Comparison of ENCODE assay signal across 1 cellular context in the genomic region with DNA sequence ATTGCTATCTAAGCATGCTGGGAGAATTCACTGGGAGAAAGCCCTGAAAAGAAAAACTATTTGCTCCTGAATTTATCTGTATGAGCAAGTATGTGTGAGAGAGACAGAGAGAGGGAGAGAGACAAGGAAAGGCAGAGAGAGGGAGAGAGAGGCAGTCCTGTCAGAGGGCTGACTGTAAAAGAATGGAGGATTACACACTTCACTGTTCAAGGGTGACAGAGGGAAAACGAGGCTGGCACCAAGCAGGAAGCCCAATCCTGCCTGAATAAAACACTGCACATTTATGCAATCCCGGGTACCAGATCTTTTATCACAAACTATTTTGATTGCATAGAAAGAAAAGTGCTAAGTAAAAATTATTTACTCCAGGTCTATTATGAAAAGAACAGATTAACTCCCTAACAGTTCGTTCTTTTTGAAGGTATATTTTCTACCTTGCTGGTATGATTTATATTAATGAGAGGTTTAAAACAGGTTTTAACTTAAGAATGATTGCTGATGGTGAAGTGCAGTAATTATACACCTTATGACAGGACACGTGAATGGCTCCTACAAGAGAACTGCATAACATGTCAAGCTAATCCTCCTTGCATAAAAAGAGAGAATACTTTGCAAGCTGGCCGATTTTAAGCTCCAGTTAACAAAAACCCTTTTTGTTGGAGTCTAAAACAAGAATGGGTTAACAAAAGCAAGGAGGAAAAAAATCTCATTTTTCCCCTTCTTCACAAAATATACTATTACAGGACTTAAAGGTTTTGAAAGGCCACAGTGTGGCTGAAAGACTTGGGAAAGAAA.
TF ChIP-seq lines count a peak whose summit lies in the region.

No MANE protein-coding gene starts in this region.

TF ChIP-seq in GM23338, 12 proteins besides CTCF, POLR2A, EP300 and RAD21 (continued from another document):
- TF ChIP-seq, protein P1, sequence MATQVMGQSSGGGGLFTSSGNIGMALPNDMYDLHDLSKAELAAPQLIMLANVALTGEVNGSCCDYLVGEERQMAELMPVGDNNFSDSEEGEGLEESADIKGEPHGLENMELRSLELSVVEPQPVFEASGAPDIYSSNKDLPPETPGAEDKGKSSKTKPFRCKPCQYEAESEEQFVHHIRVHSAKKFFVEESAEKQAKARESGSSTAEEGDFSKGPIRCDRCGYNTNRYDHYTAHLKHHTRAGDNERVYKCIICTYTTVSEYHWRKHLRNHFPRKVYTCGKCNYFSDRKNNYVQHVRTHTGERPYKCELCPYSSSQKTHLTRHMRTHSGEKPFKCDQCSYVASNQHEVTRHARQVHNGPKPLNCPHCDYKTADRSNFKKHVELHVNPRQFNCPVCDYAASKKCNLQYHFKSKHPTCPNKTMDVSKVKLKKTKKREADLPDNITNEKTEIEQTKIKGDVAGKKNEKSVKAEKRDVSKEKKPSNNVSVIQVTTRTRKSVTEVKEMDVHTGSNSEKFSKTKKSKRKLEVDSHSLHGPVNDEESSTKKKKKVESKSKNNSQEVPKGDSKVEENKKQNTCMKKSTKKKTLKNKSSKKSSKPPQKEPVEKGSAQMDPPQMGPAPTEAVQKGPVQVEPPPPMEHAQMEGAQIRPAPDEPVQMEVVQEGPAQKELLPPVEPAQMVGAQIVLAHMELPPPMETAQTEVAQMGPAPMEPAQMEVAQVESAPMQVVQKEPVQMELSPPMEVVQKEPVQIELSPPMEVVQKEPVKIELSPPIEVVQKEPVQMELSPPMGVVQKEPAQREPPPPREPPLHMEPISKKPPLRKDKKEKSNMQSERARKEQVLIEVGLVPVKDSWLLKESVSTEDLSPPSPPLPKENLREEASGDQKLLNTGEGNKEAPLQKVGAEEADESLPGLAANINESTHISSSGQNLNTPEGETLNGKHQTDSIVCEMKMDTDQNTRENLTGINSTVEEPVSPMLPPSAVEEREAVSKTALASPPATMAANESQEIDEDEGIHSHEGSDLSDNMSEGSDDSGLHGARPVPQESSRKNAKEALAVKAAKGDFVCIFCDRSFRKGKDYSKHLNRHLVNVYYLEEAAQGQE (IDR thresholded peaks at IDR 0.05; ENCODE audit: unreplicated experiment): no peak
- no peak for TF ChIP-seq CREB1 (CRISPR knock-in tag; IDR thresholded peaks at IDR 0.05; ENCODE audit: low read depth)
- no peak for TF ChIP-seq ZNF331 (CRISPR knock-in tag; IDR thresholded peaks at IDR 0.05; ENCODE audit: low read depth)
- no peak for TF ChIP-seq NANOG (IDR thresholded peaks at IDR 0.05; ENCODE audit: borderline replicate concordance)
- no peak for TF ChIP-seq POLR2AphosphoS5 (IDR thresholded peaks at IDR 0.05; ENCODE audit: low read depth)
